ENCODE assay signal across 8 cellular contexts in genomic region chr9:85940275-85940831, GRCh38. TPM values are rescaled to one million over a fixed set of nuclear protein-coding genes. Genes with fewer than 3 reads are reported as not detected.
DNase-seq lines count a peak whose midpoint lies in the region; ATAC-seq and TF ChIP-seq lines count a peak whose summit lies in the region.

No MANE protein-coding gene starts in this region.

- H3K9me3 ChIP-seq in iPS-20b (ENCODE audit: insufficient read depth, low read depth, low read length), result no peaks in the 10 kb centered on the region
- no peaks in the 10 kb centered on the region for H3K9me3 ChIP-seq in tibial artery

- no peaks in the 10 kb centered on the region for H3K27me3 Mint-ChIP-seq in activated T-cell treated with anti-CD3 and anti-CD28 coated beads, Interleukin-2, amount 50 U/mL, for 72 hours (ENCODE audit: low read depth)
- no peaks in the 10 kb centered on the region for H3K27me3 Mint-ChIP-seq in WTC11 (ENCODE audit: low read depth)

- H3K27me3 ChIP-seq in iPS-20b (ENCODE audit: insufficient read depth, low read length) (no peaks in the 10 kb centered on the region), tibial artery (no peaks in the 10 kb centered on the region)

- no peak for ATAC-seq in activated T-cell treated with anti-CD3 and anti-CD28 coated beads, Interleukin-2, amount 50 U/mL, for 72 hours (replicated peaks in 1 of 2)
- ATAC-seq in WTC11 (no peak), GM19035 (IDR thresholded peaks at IDR 0.05; ENCODE audit: unreplicated experiment) (no peak)

- H3K4me1 ChIP-seq in iPS-20b (ENCODE audit: insufficient read depth, low read length) (peaks cover 3% of the 10 kb centered on the region), tibial artery (peaks cover 0 to 37% (median 24%) of the 10 kb centered on the region in 4 donors)

- CTCF ChIA-PET in WTC11 (lab: Charles Lee), result no interaction called here

- H3K27ac Mint-ChIP-seq in activated T-cell treated with anti-CD3 and anti-CD28 coated beads, Interleukin-2, amount 50 U/mL, for 72 hours, result peak overlapping the region; percentile 88
- H3K27ac Mint-ChIP-seq in WTC11, result peak overlapping the region; percentile 100

- H3K4me1 Mint-ChIP-seq in activated T-cell treated with anti-CD3 and anti-CD28 coated beads, Interleukin-2, amount 50 U/mL, for 72 hours (ENCODE audit: low read depth), result peaks cover 13% of the 10 kb centered on the region
- peaks cover 2% of the 10 kb centered on the region; the same call in 1 of the 2 replicates for H3K4me1 Mint-ChIP-seq in WTC11

- POLR2A ChIA-PET in WTC11 (lab: Charles Lee), result no interaction called here

- intact Hi-C loops in tibial artery (cut with DNase I; ENCODE audit: low total_unique reads), result loop anchor here (10.0 kb wide), 1 partner anchor 344 kb away; the partner anchor contains the start of gene ISCA1

- H3K9ac ChIP-seq in iPS-20b (ENCODE audit: low read depth, low read length), result peak overlapping the region; percentile 80; the same call in 1 of the 2 replicates

- H3K27ac ChIP-seq in iPS-20b (ENCODE audit: low read length) (no peak overlapping the region), tibial artery (peak overlapping the region; percentile 90 to 95)

- DNase-seq in activated T-cell treated with anti-CD3 and anti-CD28 coated beads, Interleukin-2, amount 50 U/mL, for 72 hours, result no peak
- no peak for DNase-seq in activated T-cell treated with anti-CD3 and anti-CD28 coated beads for 4 hours
- DNase-seq in WTC11 (ENCODE audit: low spot score), result no peak
- DNase-seq in tibial artery, result no peak
- no peak for DNase-seq in cortex of kidney (lab: John Stamatoyannopoulos, UW)
- DNase-seq in GF-D8 (lab: John Stamatoyannopoulos, UW), result no peak

- peak overlapping the region; percentile 81 for H3K4me3 ChIP-seq in iPS-20b (ENCODE audit: low read length)
- H3K4me3 ChIP-seq in tibial artery, result peak overlapping the region; percentile 87 to 99

- H3K4me3 Mint-ChIP-seq in activated T-cell treated with anti-CD3 and anti-CD28 coated beads, Interleukin-2, amount 50 U/mL, for 72 hours, result no peak overlapping the region
- H3K4me3 Mint-ChIP-seq in WTC11, result no peak overlapping the region; the same call in 1 of the 2 replicates

- no peak for TF ChIP-seq CTCF in WTC11 (IDR thresholded peaks at IDR 0.05)
- no peak for TF ChIP-seq CTCF in tibial artery (IDR thresholded peaks at IDR 0.05)

- H3K36me3 Mint-ChIP-seq in activated T-cell treated with anti-CD3 and anti-CD28 coated beads, Interleukin-2, amount 50 U/mL, for 72 hours (ENCODE audit: insufficient read depth in 2 of 2), result peaks cover under 1 to 2% of the 10 kb centered on the region in 2 donors
- H3K36me3 Mint-ChIP-seq in WTC11, result peaks cover 2% of the 10 kb centered on the region

- no peaks in the 10 kb centered on the region for H3K9me3 Mint-ChIP-seq in activated T-cell treated with anti-CD3 and anti-CD28 coated beads, Interleukin-2, amount 50 U/mL, for 72 hours
- H3K9me3 Mint-ChIP-seq in WTC11, result peaks cover 4% of the 10 kb centered on the region; the same call in 1 of the 2 replicates

- H3K36me3 ChIP-seq in iPS-20b (ENCODE audit: insufficient read depth, low read depth, low read length) (peaks cover 30% of the 10 kb centered on the region), tibial artery (no peaks in the 10 kb centered on the region)

TF ChIP-seq in WTC11, 78 proteins besides CTCF, POLR2A, EP300 and RAD21:
- 0 out of 2 replicates have a peak, but pooled peaks have one; percentile 47 for TF ChIP-seq GTF2I (CRISPR knock-in tag; conservative IDR thresholded peaks at IDR 0.05)
- TF ChIP-seq NR3C1 (CRISPR knock-in tag; conservative IDR thresholded peaks at IDR 0.05; ENCODE audit: low read depth), result no peak
- no peak for TF ChIP-seq ATF1 (CRISPR knock-in tag; IDR thresholded peaks at IDR 0.05)
- no peak for TF ChIP-seq ZNF263 (CRISPR knock-in tag; IDR thresholded peaks at IDR 0.05; ENCODE audit: low read depth)
- TF ChIP-seq ZNF396 (CRISPR knock-in tag; IDR thresholded peaks at IDR 0.05; ENCODE audit: borderline replicate concordance), result 0 out of 2 replicates have a peak, but pooled peaks have one; percentile 37
- TF ChIP-seq ETV6 (CRISPR knock-in tag; IDR thresholded peaks at IDR 0.05), result no peak
- TF ChIP-seq FOXJ3 (CRISPR knock-in tag; IDR thresholded peaks at IDR 0.05; ENCODE audit: borderline replicate concordance), result no peak
- no peak for TF ChIP-seq MYBL2 (CRISPR knock-in tag; IDR thresholded peaks at IDR 0.05)

RNA-seq across cellular contexts. Expression of gene NAA35, which starts 0.6 kb away (rescaled TPM):
- total RNA-seq in activated T-cell treated with anti-CD3 and anti-CD28 coated beads, Interleukin-2, amount 50 U/mL, for 72 hours, result 10 to 100 TPM; 25.1 to 29.0 TPM
- total RNA-seq in WTC11 (2021), result 30.9 to 34.7 TPM (median 31.0 TPM) in 3 replicates
